ENCODE assay signal across 17 cellular contexts in genomic region chr2:143545643-143546275, GRCh38.
DNase-seq lines count a peak whose midpoint lies in the region; ATAC-seq and TF ChIP-seq lines count a peak whose summit lies in the region.
"Had no signal": no experiment of that assay in that cellular context is flagged by ENCODE, and none has a peak within 500 bp of the region (broad histone marks: within the 10 kb centered on the region; RNA-seq: fewer than 3 reads in every experiment).

No MANE protein-coding gene starts in this region.

- TF ChIP-seq CTCF in AG04450 (IDR thresholded peaks at IDR 0.05; ENCODE audit: low read depth, low read length) (no peak), HFF-Myc (IDR thresholded peaks at IDR 0.05; ENCODE audit: low read depth, low read length, missing control alignments) (no peak), brain (conservative IDR thresholded peaks at IDR 0.05) (no peak), nephron progenitor cell (IDR thresholded peaks at IDR 0.05) (no peak), Peyer's patch (IDR thresholded peaks at IDR 0.05) (no peak)

- H3K27me3 Mint-ChIP-seq in brain (peaks cover 4% of the 10 kb centered on the region), nephron progenitor cell (ENCODE audit: low read depth, poor library complexity) (no peaks in the 10 kb centered on the region)
- H3K27me3 Mint-ChIP-seq: activated CD8-positive, alpha-beta memory T cell treated with anti-CD3 and anti-CD28 coated beads, Interleukin-2, amount 10 ng/mL, durations not matched to agents 7 days and 5 days; activated naive CD4-positive, alpha-beta T cell treated with anti-CD3 and anti-CD28 coated beads, Interleukin-2, amount 50 U/mL, for 24 hours had no signal

- H3K9me3 Mint-ChIP-seq in brain = peaks cover 14 to 17% (median 15%) of the 10 kb centered on the region in 5 experiments
- H3K9me3 Mint-ChIP-seq in nephron progenitor cell = peaks cover 21% of the 10 kb centered on the region
- H3K9me3 Mint-ChIP-seq: activated naive CD4-positive, alpha-beta T cell treated with anti-CD3 and anti-CD28 coated beads, Interleukin-2, amount 50 U/mL, for 24 hours had no signal

- H3K27ac ChIP-seq in AG04450 (ENCODE audit: low read depth, low read length) (no peak overlapping the region), Peyer's patch (no peak overlapping the region)
- H3K27ac ChIP-seq: gastrocnemius medialis had no signal

- H3K4me1 ChIP-seq in Peyer's patch = no peaks in the 10 kb centered on the region
- H3K4me1 ChIP-seq: gastrocnemius medialis had no signal

- H3K4me1 Mint-ChIP-seq in brain (peaks cover 22% of the 10 kb centered on the region), nephron progenitor cell (peaks cover 14% of the 10 kb centered on the region)

- TF ChIP-seq POLR2A in Peyer's patch (IDR thresholded peaks at IDR 0.05) = no peak

- H3K9me3 ChIP-seq in AG04450 (ENCODE audit: control insufficient read depth, insufficient read depth, low read length) (peaks cover 8% of the 10 kb centered on the region), Peyer's patch (no peaks in the 10 kb centered on the region)
- H3K9me3 ChIP-seq: gastrocnemius medialis had no signal

- H3K27ac Mint-ChIP-seq in brain (peak overlapping the region in 4 of 5 experiments; percentile 19 to 88 (median 87)), nephron progenitor cell (peak overlapping the region; percentile 76)

- DNase-seq in AG04450 (ENCODE audit: low read depth, low spot score) = peak; percentile 20
- DNase-seq in HFF-Myc (ENCODE audit: extremely low read depth, low read depth) = peak; percentile 61
- DNase-seq in nephron progenitor cell = no peak
- DNase-seq in NOMO-1 treated with DMSO at 0.1 percent for 48 hours (lab: John Stamatoyannopoulos, UW; ENCODE audit: unreplicated experiment) = no peak
- no peak for DNase-seq in activated CD4-positive, alpha-beta T cell treated with anti-CD3 and anti-CD28 coated beads for 1 hour
- no peak for DNase-seq in Peyer's patch
- DNase-seq: activated CD8-positive, alpha-beta memory T cell treated with anti-CD3 and anti-CD28 coated beads, Interleukin-2, amount 10 ng/mL, durations not matched to agents 7 days and 5 days; cortex of kidney; DMS153; gastrocnemius medialis; nucleus accumbens; stimulated activated CD8-positive, alpha-beta memory T cell treated with anti-CD3 and anti-CD28 coated beads, Interleukin-4, amount 100 ng/mL, for 48 hours; T1000 had no signal

- H3K36me3 Mint-ChIP-seq in brain (peaks cover 8% of the 10 kb centered on the region), nephron progenitor cell (ENCODE audit: low read depth) (no peaks in the 10 kb centered on the region)

- H3K4me3 Mint-ChIP-seq in brain = peak overlapping the region in 4 of 5 experiments; percentile 5 to 62 (median 30)
- no peak overlapping the region for H3K4me3 Mint-ChIP-seq in nephron progenitor cell
- H3K4me3 Mint-ChIP-seq: activated CD8-positive, alpha-beta memory T cell treated with anti-CD3 and anti-CD28 coated beads, Interleukin-2, amount 10 ng/mL, durations not matched to agents 7 days and 5 days; activated naive CD4-positive, alpha-beta T cell treated with anti-CD3 and anti-CD28 coated beads, Interleukin-2, amount 50 U/mL, for 24 hours had no signal

- POLR2A ChIA-PET in AG04450 (lab: Yijun Ruan, JAX) = no interaction called here

- ATAC-seq in GM21737 (IDR thresholded peaks at IDR 0.05; ENCODE audit: unreplicated experiment) = no peak
- ATAC-seq: activated CD8-positive, alpha-beta memory T cell treated with anti-CD3 and anti-CD28 coated beads, Interleukin-2, amount 10 ng/mL, durations not matched to agents 7 days and 5 days; gastrocnemius medialis; Panc1 had no signal

- no peaks in the 10 kb centered on the region for H3K27me3 ChIP-seq in AG04450 (ENCODE audit: control insufficient read depth, insufficient read depth, low read length)
- no peaks in the 10 kb centered on the region for H3K27me3 ChIP-seq in Peyer's patch
- H3K27me3 ChIP-seq: gastrocnemius medialis had no signal

- CTCF ChIA-PET in AG04450 (lab: Charles Lee) = no interaction called here

- H3K4me3 ChIP-seq in AG04450 (ENCODE audit: low read depth, low read length) (no peak overlapping the region), HFF-Myc (replicated peaks; ENCODE audit: low read depth, low read length) (no peak overlapping the region), Peyer's patch (no peak overlapping the region)
- H3K4me3 ChIP-seq: gastrocnemius medialis had no signal

- no peaks in the 10 kb centered on the region for H3K36me3 ChIP-seq in Peyer's patch
- H3K36me3 ChIP-seq: gastrocnemius medialis had no signal

Comparison
In these comparisons a context has a peak if more than half of its experiments do, and no peak if none do; other contexts are left out.
1. DNase-seq: peak in AG04450 (single experiment) and HFF-Myc (single experiment); none in nephron progenitor cell (single experiment), NOMO-1 treated with DMSO at 0.1 percent for 48 hours (single experiment), activated CD4-positive, alpha-beta T cell treated with anti-CD3 and anti-CD28 coated beads for 1 hour (single experiment) and Peyer's patch (0 of 3).